In genomic region chr2:108612514-108613183, GRCh38 we compare ENCODE assay signal across 8 cellular contexts.
A peak's percentile ranks its signal among the peaks of the same experiment; 100 is the strongest.
DNase-seq lines count a peak whose midpoint lies in the region; ATAC-seq, FAIRE-seq and TF ChIP-seq lines count a peak whose summit lies in the region.

No MANE protein-coding gene starts in this region.

- ATAC-seq in GM21526 (IDR thresholded peaks at IDR 0.05; ENCODE audit: low FRiP score, unreplicated experiment) (peak; percentile 80), GM12878 (peak; percentile 86)

- no peaks in the 10 kb centered on the region for H3K36me3 ChIP-seq in CD8-positive, alpha-beta memory T cell (ENCODE audit: insufficient read depth, low read length)
- H3K36me3 ChIP-seq in OCI-LY1 (ENCODE audit: insufficient read depth, low read length): no peaks in the 10 kb centered on the region
- no peaks in the 10 kb centered on the region for H3K36me3 ChIP-seq in GM12878 (ENCODE audit: control insufficient read depth in 2 of 2, insufficient read depth in 2 of 2, low read length in 1 of 2)

- peak overlapping the region; percentile 88 to 98 (median 96) for H3K27ac Mint-ChIP-seq in CD8-positive, alpha-beta memory T cell

- no peak for TF ChIP-seq RAD21 in GM12878 (IDR thresholded peaks at IDR 0.05; ENCODE audit: insufficient read depth, low read depth, low read length)

- H3K36me3 Mint-ChIP-seq in CD8-positive, alpha-beta memory T cell: peaks cover 0 to 5% (median 0%) of the 10 kb centered on the region in 3 donors

- H3K9me3 Mint-ChIP-seq in CD8-positive, alpha-beta memory T cell: no peaks in the 10 kb centered on the region

- 0 out of 2 replicates have a peak, but pooled peaks have one; percentile 33 for TF ChIP-seq POLR2A in GM12878 (IDR thresholded peaks at IDR 0.05; ENCODE audit: low read depth, low read length)

- H3K27me3 ChIP-seq in CD8-positive, alpha-beta memory T cell (ENCODE audit: insufficient read depth, low read length, poor library complexity, severe bottlenecking): no peaks in the 10 kb centered on the region
- H3K27me3 ChIP-seq in OCI-LY1 (ENCODE audit: insufficient read depth, low read length): no peaks in the 10 kb centered on the region
- no peaks in the 10 kb centered on the region for H3K27me3 ChIP-seq in GM12878 (replicated peaks in 1 of 2; ENCODE audit: control insufficient read depth in 2 of 2, insufficient read depth in 2 of 2, low read length in 1 of 2)
- no peaks in the 10 kb centered on the region for H3K27me3 ChIP-seq in dorsolateral prefrontal cortex

- H3K4me2 ChIP-seq in OCI-LY1 (ENCODE audit: low read length): peak overlapping the region; percentile 44
- peak overlapping the region; percentile 52 for H3K4me2 ChIP-seq in GM12878 (ENCODE audit: control insufficient read depth, insufficient read depth)

- peak overlapping the region; percentile 75 for H3K27ac ChIP-seq in CD8-positive, alpha-beta memory T cell (ENCODE audit: low read depth, low read length)
- H3K27ac ChIP-seq in OCI-LY1 (ENCODE audit: low read depth, low read length, poor library complexity, severe bottlenecking) (peak overlapping the region; percentile 89), GM12878 (ENCODE audit: control insufficient read depth, insufficient read depth) (peak overlapping the region; percentile 85), dorsolateral prefrontal cortex (no peak overlapping the region)

- RAD21 ChIA-PET in GM12878 (lab: Charles Lee; ENCODE audit: unreplicated experiment): interaction anchor here (1.0 to 10.2 kb wide), 9 partner anchors 9 to 164 kb away, joined by 3 to 441 read pairs (median 14); partner anchors contain the start of gene LIMS1

- peak overlapping the region; percentile 40; the same call in 1 of the 2 replicates for H3K9ac ChIP-seq in OCI-LY1 (ENCODE audit: low read length)
- H3K9ac ChIP-seq in GM12878 (ENCODE audit: control insufficient read depth, insufficient read depth, low read length): no peak overlapping the region

- POLR2A ChIA-PET in CD8-positive, alpha-beta memory T cell (lab: Charles Lee): interaction anchor here (0.5 to 2.1 kb wide), 5 partner anchors 8 to 419 kb away, joined by 3 to 13 read pairs (median 3); no protein-coding TSS in a partner anchor
- POLR2A ChIA-PET in GM12878 (lab: Charles Lee): interaction anchor here (0.7 to 3.4 kb wide), 9 partner anchors 8 to 50 kb away, joined by 3 to 51 read pairs (median 9); no protein-coding TSS in a partner anchor

- no peak for TF ChIP-seq CTCF in OCI-LY1 (IDR thresholded peaks at IDR 0.05; ENCODE audit: low read length)
- TF ChIP-seq CTCF in GM12878 (IDR thresholded peaks at IDR 0.05 in 2 of 3, conservative IDR thresholded peaks at IDR 0.05 in 1 of 3; ENCODE audit: control insufficient read depth in 2 of 3, extremely low read depth in 1 of 3, insufficient read depth in 1 of 3, low read depth in 3 of 3, low read length in 3 of 3): no peak
- no peak for TF ChIP-seq CTCF in D721Med (IDR thresholded peaks at IDR 0.05; ENCODE audit: insufficient read depth, missing control alignments)
- TF ChIP-seq CTCF in dorsolateral prefrontal cortex (IDR thresholded peaks at IDR 0.05 in 54 of 56, conservative IDR thresholded peaks at IDR 0.05 in 2 of 56; ENCODE audit: low read depth in 1 of 56, partially characterized antibody in 56 of 56): no peak

- SMC1A ChIA-PET in GM12878 (lab: Charles Lee; ENCODE audit: uncharacterized antibody, unreplicated experiment): interaction anchor here (0.7 to 19.4 kb wide), 7 partner anchors 9 to 40 kb away, joined by 3 to 800 read pairs (median 5); no protein-coding TSS in a partner anchor

- intact Hi-C loops in GM12878 (cut with micrococcal nuclease; ENCODE audit: unreplicated experiment) (loop anchor here (1.0 kb wide), 3 partner anchors 18 to 24 kb away; no protein-coding TSS in a partner anchor), dorsolateral prefrontal cortex (cut with DNase I) (no loop called here)

- in situ Hi-C loops in GM12878 (cut with MboI): no loop called here

- no peaks in the 10 kb centered on the region for H4K20me1 ChIP-seq in OCI-LY1 (ENCODE audit: insufficient read depth, low read length)
- peaks cover 4% of the 10 kb centered on the region; the same call in 1 of the 2 replicates for H4K20me1 ChIP-seq in GM12878 (ENCODE audit: control insufficient read depth, insufficient read depth)

- TF ChIP-seq EP300 in GM12878 (IDR thresholded peaks at IDR 0.05; ENCODE audit: borderline replicate concordance in 1 of 2, control insufficient read depth in 1 of 2, low read depth in 2 of 2, low read length in 2 of 2): peak; percentile 85 to 87

- H3K4me1 Mint-ChIP-seq in CD8-positive, alpha-beta memory T cell: peaks cover 76 to 91% (median 86%) of the 10 kb centered on the region in 3 donors

- H3F3A ChIP-seq in OCI-LY1 (ENCODE audit: insufficient read depth, low read length): 0 out of 2 replicates have a peak, but pooled peaks cover 3% of the 10 kb centered on the region

- peaks cover 69% of the 10 kb centered on the region for H3K4me1 ChIP-seq in CD8-positive, alpha-beta memory T cell (ENCODE audit: insufficient read depth, low read length)
- H3K4me1 ChIP-seq in OCI-LY1 (ENCODE audit: insufficient read depth, low read length, severe bottlenecking): peaks cover 96% of the 10 kb centered on the region
- peaks cover 56% of the 10 kb centered on the region for H3K4me1 ChIP-seq in GM12878 (ENCODE audit: control insufficient read depth, insufficient read depth, low read length)

- no peaks in the 10 kb centered on the region for H3K9me3 ChIP-seq in CD8-positive, alpha-beta memory T cell (ENCODE audit: low read length)
- H3K9me3 ChIP-seq in OCI-LY1 (ENCODE audit: low read length): no peaks in the 10 kb centered on the region
- no peaks in the 10 kb centered on the region for H3K9me3 ChIP-seq in GM12878 (replicated peaks; ENCODE audit: control insufficient read depth, insufficient read depth, low read length)

- peak in 4 of 5 donors; percentile 17 to 82 (median 41) for DNase-seq in CD8-positive, alpha-beta memory T cell
- DNase-seq in GM12878 (ENCODE audit: low read depth, low spot score): peak; percentile 91
- peak; percentile 18 to 23 for DNase-seq in stimulated activated CD4-positive, alpha-beta T cell treated with anti-CD3 and anti-CD28 coated beads, Interleukin-1b, Interleukin-23, amount 100 ng/mL, for 4 hours (ENCODE audit: low read depth in 2 of 2)
- no peak for DNase-seq in D721Med (ENCODE audit: insufficient read length, low spot score)
- no peak for DNase-seq in dorsolateral prefrontal cortex
- DNase-seq in NCI-H2171 treated with DMSO at 0.1 percent for 48 hours (lab: John Stamatoyannopoulos, UW): no peak

- no TSS peak for BruUV-seq in GM12878 (replicated peaks; lab: Mats Ljungman, UMichigan)

- 6% methylated on average over 10 of the region's 10 CpGs for WGBS in GM12878 (ENCODE audit: insufficient coverage, insufficient replicate concordance, low lambda C conversion rate, missing lambda C conversion rate)

- CTCF ChIA-PET in CD8-positive, alpha-beta memory T cell (lab: Charles Lee): interaction anchor here (1.6 to 10.3 kb wide), 2 partner anchors 9 to 22 kb away, joined by 8 to 164 read pairs; no protein-coding TSS in a partner anchor
- CTCF ChIA-PET in GM12878 (lab: Yijun Ruan, JAX): interaction anchor here (0.6 to 10.4 kb wide), 6 partner anchors 9 to 393 kb away, joined by 3 to 441 read pairs (median 8); no protein-coding TSS in a partner anchor

- H3K27me3 Mint-ChIP-seq in CD8-positive, alpha-beta memory T cell: no peaks in the 10 kb centered on the region

- H3K79me2 ChIP-seq in OCI-LY1 (ENCODE audit: insufficient read depth, low read length) (no peaks in the 10 kb centered on the region), GM12878 (ENCODE audit: control insufficient read depth, insufficient read depth, low read length) (peaks cover 9% of the 10 kb centered on the region)

- H3K4me3 Mint-ChIP-seq in CD8-positive, alpha-beta memory T cell: peak overlapping the region; percentile 77 to 86 (median 81)

- H2AFZ ChIP-seq in OCI-LY1 (ENCODE audit: low read length) (no peak overlapping the region), GM12878 (ENCODE audit: control insufficient read depth, low read depth, low read length) (no peak overlapping the region)

- H3K4me3 ChIP-seq in CD8-positive, alpha-beta memory T cell (ENCODE audit: low read length): peak overlapping the region; percentile 4
- peak overlapping the region; percentile 37 for H3K4me3 ChIP-seq in OCI-LY1 (ENCODE audit: low read depth, low read length, poor library complexity, severe bottlenecking)
- H3K4me3 ChIP-seq in GM12878: peak overlapping the region; percentile 43
- H3K4me3 ChIP-seq in dorsolateral prefrontal cortex: no peak overlapping the region

- H3K9me2 ChIP-seq in OCI-LY1 (ENCODE audit: low read depth, low read length): no peaks in the 10 kb centered on the region

- FAIRE-seq in GM12878 (lab: Jason Lieb, UNC) (no peak), D721Med (lab: Jason Lieb, UNC) (no peak)

TF ChIP-seq in GM12878, 131 proteins besides CTCF, POLR2A, EP300 and RAD21 (continues in another document):
- peak; percentile 90 for TF ChIP-seq IRF4 (IDR thresholded peaks at IDR 0.05; ENCODE audit: low read depth, low read length)
- TF ChIP-seq MXI1 (IDR thresholded peaks at IDR 0.05; ENCODE audit: low read depth, low read length): no peak
- TF ChIP-seq MTA3 (IDR thresholded peaks at IDR 0.05; ENCODE audit: borderline replicate concordance, low read length): peak; percentile 86
- TF ChIP-seq NBN (IDR thresholded peaks at IDR 0.05): peak; percentile 92
- no peak for TF ChIP-seq USF2 (IDR thresholded peaks at IDR 0.05; ENCODE audit: borderline replicate concordance, low read depth, low read length)
- peak; percentile 88 for TF ChIP-seq FOXM1 (IDR thresholded peaks at IDR 0.05; ENCODE audit: low read depth, low read length)
- peak; percentile 97 for TF ChIP-seq DPF2 (IDR thresholded peaks at IDR 0.05)

Comparison
In these comparisons a context has a peak if more than half of its experiments do, and no peak if none do; other contexts are left out.
1. DNase-seq: peak in CD8-positive, alpha-beta memory T cell (4 of 5), GM12878 (single experiment) and stimulated activated CD4-positive, alpha-beta T cell treated with anti-CD3 and anti-CD28 coated beads, Interleukin-1b, Interleukin-23, amount 100 ng/mL, for 4 hours (2 of 2); none in D721Med (single experiment), dorsolateral prefrontal cortex (0 of 10) and NCI-H2171 treated with DMSO at 0.1 percent for 48 hours (single experiment).
2. H3K27ac ChIP-seq: peak in CD8-positive, alpha-beta memory T cell (single experiment), OCI-LY1 (single experiment) and GM12878 (single experiment); none in dorsolateral prefrontal cortex (0 of 59).
3. H3K4me3 ChIP-seq: peak in CD8-positive, alpha-beta memory T cell (single experiment), OCI-LY1 (single experiment) and GM12878 (single experiment); none in dorsolateral prefrontal cortex (0 of 59).